9 cellular contexts compared by ENCODE assay signal in the genomic region with DNA sequence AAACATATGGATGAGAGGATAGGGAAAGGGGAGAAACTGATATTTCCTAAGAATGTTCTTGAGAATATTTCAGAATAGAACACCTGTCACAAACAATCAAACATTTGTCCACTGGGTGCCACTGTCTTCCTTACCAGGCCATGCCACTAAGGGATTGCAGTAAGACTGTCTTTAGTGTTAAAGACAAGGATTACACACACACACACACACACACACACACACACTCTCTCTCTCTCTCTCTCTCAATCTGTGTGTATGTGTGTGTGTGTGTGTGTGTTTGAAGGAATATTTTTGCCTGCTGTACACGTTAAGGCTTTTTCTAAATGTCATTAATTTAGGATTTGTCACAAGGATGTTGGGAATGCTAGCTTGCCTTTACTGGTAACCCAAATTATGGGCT. TPM values are rescaled to one million over a fixed set of nuclear protein-coding genes. Genes with fewer than 3 reads are reported as not detected.
DNase-seq lines count a peak whose midpoint lies in the region; ATAC-seq and TF ChIP-seq lines count a peak whose summit lies in the region.
"Had no signal": no experiment of that assay in that cellular context is flagged by ENCODE, and none has a peak within 500 bp of the region (broad histone marks: within the 10 kb centered on the region; RNA-seq: fewer than 3 reads in every experiment).

No MANE protein-coding gene starts in this region.

- peaks cover 16% of the 10 kb centered on the region for H3K9me3 Mint-ChIP-seq in nephron progenitor cell
- H3K9me3 Mint-ChIP-seq: memory B cell had no signal

- H3K4me3 Mint-ChIP-seq in nephron progenitor cell: no peak overlapping the region
- H3K4me3 Mint-ChIP-seq: memory B cell had no signal

- WGBS in liver: 45% methylated on average over 1 of the region's 1 CpG

- TF ChIP-seq RAD21 in liver (IDR thresholded peaks at IDR 0.05): peak; percentile 74 to 78

- H3K36me3 Mint-ChIP-seq in nephron progenitor cell (ENCODE audit: low read depth): no peaks in the 10 kb centered on the region
- H3K36me3 Mint-ChIP-seq: memory B cell had no signal

- no peak overlapping the region for H3K9ac ChIP-seq in liver (ENCODE audit: low read depth in 1 of 2, low read length in 2 of 2)

- no peaks in the 10 kb centered on the region for H3K9me3 ChIP-seq in liver (ENCODE audit: control insufficient read depth in 4 of 4, low read length in 3 of 4)

- H3K27ac Mint-ChIP-seq in nephron progenitor cell: no peak overlapping the region
- H3K27ac Mint-ChIP-seq: memory B cell had no signal

- H3K27me3 Mint-ChIP-seq in nephron progenitor cell (ENCODE audit: low read depth, poor library complexity): peaks cover 5% of the 10 kb centered on the region

- peak; percentile 46 for TF ChIP-seq CTCF in AG09319 (IDR thresholded peaks at IDR 0.05; ENCODE audit: low read depth, low read length)
- TF ChIP-seq CTCF in GM12872 (IDR thresholded peaks at IDR 0.05; ENCODE audit: insufficient read depth, low read depth, low read length): peak; percentile 55
- TF ChIP-seq CTCF in cardiac fibroblast (IDR thresholded peaks at IDR 0.05; ENCODE audit: low read depth, low read length): peak; percentile 57
- peak; percentile 28 for TF ChIP-seq CTCF in liver (IDR thresholded peaks at IDR 0.05; ENCODE audit: low read depth, low read length, missing input control)
- TF ChIP-seq CTCF in nephron progenitor cell (IDR thresholded peaks at IDR 0.05): no peak

- DNase-seq in AG09319 (ENCODE audit: extremely low read depth, low read depth) (peak; percentile 32), NCI-H226 (peak; percentile 18), cardiac fibroblast (ENCODE audit: low read depth in 2 of 2) (peak; percentile 77 to 84), nephron progenitor cell (no peak)
- no peak for DNase-seq in stimulated activated CD4-positive, alpha-beta T cell treated with anti-CD3 and anti-CD28 coated beads, Interleukin-2, amount 100 ng/mL, for 24 hours

- H3K4me1 Mint-ChIP-seq in nephron progenitor cell: peaks cover 18% of the 10 kb centered on the region
- H3K4me1 Mint-ChIP-seq: memory B cell had no signal

- no peaks in the 10 kb centered on the region for H3K36me3 ChIP-seq in liver (ENCODE audit: control insufficient read depth in 4 of 4, insufficient read depth in 3 of 4, low read depth in 1 of 4, low read length in 3 of 4)

- no peak overlapping the region for H3K27ac ChIP-seq in liver (ENCODE audit: low read depth in 1 of 2, low read length in 2 of 2)

- H3K27me3 ChIP-seq in liver (ENCODE audit: control insufficient read depth in 4 of 4, insufficient read depth in 4 of 4, low read length in 3 of 4): no peaks in the 10 kb centered on the region

- no peaks in the 10 kb centered on the region for H3K4me1 ChIP-seq in liver (ENCODE audit: control insufficient read depth in 4 of 4, insufficient read depth in 4 of 4, low read length in 3 of 4)

- H3K4me3 ChIP-seq in cardiac fibroblast (replicated peaks in 1 of 2; ENCODE audit: low read depth in 2 of 2, low read length in 2 of 2): no peak overlapping the region
- H3K4me3 ChIP-seq in liver (ENCODE audit: low read depth in 1 of 3, low read length in 3 of 3): no peak overlapping the region

- peak; percentile 82 for ATAC-seq in HG02588 (IDR thresholded peaks at IDR 0.05; ENCODE audit: unreplicated experiment)

TF ChIP-seq in liver, 16 proteins besides CTCF, POLR2A, EP300 and RAD21:
- TF ChIP-seq, protein P1, sequence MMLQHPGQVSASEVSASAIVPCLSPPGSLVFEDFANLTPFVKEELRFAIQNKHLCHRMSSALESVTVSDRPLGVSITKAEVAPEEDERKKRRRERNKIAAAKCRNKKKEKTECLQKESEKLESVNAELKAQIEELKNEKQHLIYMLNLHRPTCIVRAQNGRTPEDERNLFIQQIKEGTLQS (IDR thresholded peaks at IDR 0.05): no peak
- TF ChIP-seq JUND (IDR thresholded peaks at IDR 0.05) (no peak), HNF4G (IDR thresholded peaks at IDR 0.05) (no peak), NR2F2 (IDR thresholded peaks at IDR 0.05) (no peak), EGR1 (IDR thresholded peaks at IDR 0.05; ENCODE audit: low read depth in 2 of 2) (no peak), SP1 (IDR thresholded peaks at IDR 0.05) (no peak), GABPA (IDR thresholded peaks at IDR 0.05 in 1 of 2, conservative IDR thresholded peaks at IDR 0.05 in 1 of 2) (no peak), FOXA1 (IDR thresholded peaks at IDR 0.05) (no peak), HNF4A (conservative IDR thresholded peaks at IDR 0.05) (no peak), YY1 (IDR thresholded peaks at IDR 0.05) (no peak), RXRA (IDR thresholded peaks at IDR 0.05) (no peak), FOXA2 (IDR thresholded peaks at IDR 0.05) (no peak), TAF1 (conservative IDR thresholded peaks at IDR 0.05) (no peak)
- TF ChIP-seq, protein P2, sequence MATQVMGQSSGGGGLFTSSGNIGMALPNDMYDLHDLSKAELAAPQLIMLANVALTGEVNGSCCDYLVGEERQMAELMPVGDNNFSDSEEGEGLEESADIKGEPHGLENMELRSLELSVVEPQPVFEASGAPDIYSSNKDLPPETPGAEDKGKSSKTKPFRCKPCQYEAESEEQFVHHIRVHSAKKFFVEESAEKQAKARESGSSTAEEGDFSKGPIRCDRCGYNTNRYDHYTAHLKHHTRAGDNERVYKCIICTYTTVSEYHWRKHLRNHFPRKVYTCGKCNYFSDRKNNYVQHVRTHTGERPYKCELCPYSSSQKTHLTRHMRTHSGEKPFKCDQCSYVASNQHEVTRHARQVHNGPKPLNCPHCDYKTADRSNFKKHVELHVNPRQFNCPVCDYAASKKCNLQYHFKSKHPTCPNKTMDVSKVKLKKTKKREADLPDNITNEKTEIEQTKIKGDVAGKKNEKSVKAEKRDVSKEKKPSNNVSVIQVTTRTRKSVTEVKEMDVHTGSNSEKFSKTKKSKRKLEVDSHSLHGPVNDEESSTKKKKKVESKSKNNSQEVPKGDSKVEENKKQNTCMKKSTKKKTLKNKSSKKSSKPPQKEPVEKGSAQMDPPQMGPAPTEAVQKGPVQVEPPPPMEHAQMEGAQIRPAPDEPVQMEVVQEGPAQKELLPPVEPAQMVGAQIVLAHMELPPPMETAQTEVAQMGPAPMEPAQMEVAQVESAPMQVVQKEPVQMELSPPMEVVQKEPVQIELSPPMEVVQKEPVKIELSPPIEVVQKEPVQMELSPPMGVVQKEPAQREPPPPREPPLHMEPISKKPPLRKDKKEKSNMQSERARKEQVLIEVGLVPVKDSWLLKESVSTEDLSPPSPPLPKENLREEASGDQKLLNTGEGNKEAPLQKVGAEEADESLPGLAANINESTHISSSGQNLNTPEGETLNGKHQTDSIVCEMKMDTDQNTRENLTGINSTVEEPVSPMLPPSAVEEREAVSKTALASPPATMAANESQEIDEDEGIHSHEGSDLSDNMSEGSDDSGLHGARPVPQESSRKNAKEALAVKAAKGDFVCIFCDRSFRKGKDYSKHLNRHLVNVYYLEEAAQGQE (IDR thresholded peaks at IDR 0.05): no peak
- TF ChIP-seq, protein P3, sequence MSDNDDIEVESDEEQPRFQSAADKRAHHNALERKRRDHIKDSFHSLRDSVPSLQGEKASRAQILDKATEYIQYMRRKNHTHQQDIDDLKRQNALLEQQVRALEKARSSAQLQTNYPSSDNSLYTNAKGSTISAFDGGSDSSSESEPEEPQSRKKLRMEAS (IDR thresholded peaks at IDR 0.05): no peak
- TF ChIP-seq, protein P4, sequence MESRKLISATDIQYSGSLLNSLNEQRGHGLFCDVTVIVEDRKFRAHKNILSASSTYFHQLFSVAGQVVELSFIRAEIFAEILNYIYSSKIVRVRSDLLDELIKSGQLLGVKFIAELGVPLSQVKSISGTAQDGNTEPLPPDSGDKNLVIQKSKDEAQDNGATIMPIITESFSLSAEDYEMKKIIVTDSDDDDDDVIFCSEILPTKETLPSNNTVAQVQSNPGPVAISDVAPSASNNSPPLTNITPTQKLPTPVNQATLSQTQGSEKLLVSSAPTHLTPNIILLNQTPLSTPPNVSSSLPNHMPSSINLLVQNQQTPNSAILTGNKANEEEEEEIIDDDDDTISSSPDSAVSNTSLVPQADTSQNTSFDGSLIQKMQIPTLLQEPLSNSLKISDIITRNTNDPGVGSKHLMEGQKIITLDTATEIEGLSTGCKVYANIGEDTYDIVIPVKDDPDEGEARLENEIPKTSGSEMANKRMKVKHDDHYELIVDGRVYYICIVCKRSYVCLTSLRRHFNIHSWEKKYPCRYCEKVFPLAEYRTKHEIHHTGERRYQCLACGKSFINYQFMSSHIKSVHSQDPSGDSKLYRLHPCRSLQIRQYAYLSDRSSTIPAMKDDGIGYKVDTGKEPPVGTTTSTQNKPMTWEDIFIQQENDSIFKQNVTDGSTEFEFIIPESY (IDR thresholded peaks at IDR 0.05): no peak
TF ChIP-seq in liver: peak in this region for 0.

RNA-seq across cellular contexts. Expression of a gene that starts 54.4 kb away (rescaled TPM):
- total RNA-seq in liver: not detected
- polyA plus RNA-seq in liver: not detected

Comparison
In these comparisons a context has a peak if more than half of its experiments do, and no peak if none do; other contexts are left out.
1. DNase-seq: peak in AG09319 (single experiment), NCI-H226 (single experiment) and cardiac fibroblast (2 of 2); none in nephron progenitor cell (single experiment) and stimulated activated CD4-positive, alpha-beta T cell treated with anti-CD3 and anti-CD28 coated beads, Interleukin-2, amount 100 ng/mL, for 24 hours (0 of 2).